Comparison of ENCODE assay signal across 7 cellular contexts in genomic region chr20:25470045-25470444, GRCh38.
DNase-seq lines count a peak whose midpoint lies in the region; ATAC-seq and TF ChIP-seq lines count a peak whose summit lies in the region.

No MANE protein-coding gene starts in this region.

- H3K9me3 ChIP-seq in mesenchymal stem cell (ENCODE audit: control insufficient read depth, low read length) (no peaks in the 10 kb centered on the region), vagina (no peaks in the 10 kb centered on the region)

- no peaks in the 10 kb centered on the region for H3K27me3 ChIP-seq in mesenchymal stem cell (ENCODE audit: control insufficient read depth in 1 of 2, insufficient read depth in 1 of 2, low read length in 2 of 2)
- H3K27me3 ChIP-seq in vagina, result no peaks in the 10 kb centered on the region

- peaks cover 16% of the 10 kb centered on the region for H3K79me1 ChIP-seq in mesenchymal stem cell (replicated peaks; ENCODE audit: low read length, poor library complexity, severe bottlenecking)

- no peaks in the 10 kb centered on the region for H3K9me3 Mint-ChIP-seq in activated naive CD8-positive, alpha-beta T cell treated with anti-CD3 and anti-CD28 coated beads, Interleukin-2, amount 10 ng/mL, durations not matched to agents 7 days and 5 days

- H3K27ac Mint-ChIP-seq in activated naive CD8-positive, alpha-beta T cell treated with anti-CD3 and anti-CD28 coated beads, Interleukin-2, amount 10 ng/mL, durations not matched to agents 7 days and 5 days, result no peak overlapping the region

- H3K27ac ChIP-seq in mesenchymal stem cell (ENCODE audit: low read length, poor library complexity, severe bottlenecking) (no peak overlapping the region), vagina (no peak overlapping the region)

- H3K36me3 Mint-ChIP-seq in activated naive CD8-positive, alpha-beta T cell treated with anti-CD3 and anti-CD28 coated beads, Interleukin-2, amount 10 ng/mL, durations not matched to agents 7 days and 5 days, result no peaks in the 10 kb centered on the region

- no peak overlapping the region for H4K8ac ChIP-seq in mesenchymal stem cell (ENCODE audit: low read length)

- no peak overlapping the region for H2BK12ac ChIP-seq in mesenchymal stem cell (ENCODE audit: low read length in 2 of 2)

- WGBS in mesenchymal stem cell, result 82% methylated on average over 13 of the region's 13 CpGs

- no peak overlapping the region for H2BK5ac ChIP-seq in mesenchymal stem cell (ENCODE audit: low read depth, low read length, poor library complexity, severe bottlenecking)

- no peak overlapping the region for H3K23ac ChIP-seq in mesenchymal stem cell (ENCODE audit: low read length in 2 of 2)

- no peak overlapping the region for H3K4me2 ChIP-seq in mesenchymal stem cell (ENCODE audit: low read length, poor library complexity, severe bottlenecking)

- no peaks in the 10 kb centered on the region for H3K27me3 Mint-ChIP-seq in activated naive CD8-positive, alpha-beta T cell treated with anti-CD3 and anti-CD28 coated beads, Interleukin-2, amount 10 ng/mL, durations not matched to agents 7 days and 5 days

- H3K4me1 Mint-ChIP-seq in activated naive CD8-positive, alpha-beta T cell treated with anti-CD3 and anti-CD28 coated beads, Interleukin-2, amount 10 ng/mL, durations not matched to agents 7 days and 5 days, result peaks cover 4% of the 10 kb centered on the region

- no peak overlapping the region for H2BK15ac ChIP-seq in mesenchymal stem cell (ENCODE audit: low read depth, poor library complexity, severe bottlenecking)

- TF ChIP-seq CTCF in GM12875 (IDR thresholded peaks at IDR 0.05; ENCODE audit: borderline replicate concordance, insufficient read depth, low read depth, low read length) (peak; percentile 77), HFF-Myc (IDR thresholded peaks at IDR 0.05; ENCODE audit: low read depth, low read length, missing control alignments) (peak; percentile 59), vagina (IDR thresholded peaks at IDR 0.05) (peak in 1 of 3 experiments; percentile 16)

- no peak overlapping the region for H3K4me3 Mint-ChIP-seq in activated naive CD8-positive, alpha-beta T cell treated with anti-CD3 and anti-CD28 coated beads, Interleukin-2, amount 10 ng/mL, durations not matched to agents 7 days and 5 days

- no peak for TF ChIP-seq POLR2A in vagina (IDR thresholded peaks at IDR 0.05)

- no peak overlapping the region for H2BK120ac ChIP-seq in mesenchymal stem cell (ENCODE audit: low read depth, low read length)

- DNase-seq in HFF-Myc (ENCODE audit: extremely low read depth, low read depth) (no peak), NCI-H69 (lab: John Stamatoyannopoulos, UW) (peak; percentile 48), mesenchymal stem cell (peak; percentile 9), mucosa of gallbladder (ENCODE audit: low spot score) (no peak), vagina (ENCODE audit: extremely low spot score in 2 of 2) (no peak)
- DNase-seq in activated naive CD8-positive, alpha-beta T cell treated with anti-CD3 and anti-CD28 coated beads, Interleukin-2, amount 10 ng/mL, durations not matched to agents 7 days and 5 days, result peak; percentile 57

- peak overlapping the region; percentile 41 for H4K91ac ChIP-seq in mesenchymal stem cell (ENCODE audit: low read length)

- H3K18ac ChIP-seq in mesenchymal stem cell (ENCODE audit: low read depth in 1 of 2, low read length in 2 of 2), result no peak overlapping the region

- H3K4ac ChIP-seq in mesenchymal stem cell (ENCODE audit: low read depth in 1 of 2, low read length in 2 of 2), result no peak overlapping the region

- H3K36me3 ChIP-seq in mesenchymal stem cell (ENCODE audit: control insufficient read depth in 1 of 2, insufficient read depth in 2 of 2, low read depth in 1 of 2, low read length in 2 of 2) (peaks cover 41 to 53% of the 10 kb centered on the region in 2 experiments), vagina (peaks cover 0 to 21% of the 10 kb centered on the region in 2 donors)

- H2AK5ac ChIP-seq in mesenchymal stem cell (ENCODE audit: low read length, severe bottlenecking), result no peak overlapping the region

- no peak overlapping the region for H2AFZ ChIP-seq in mesenchymal stem cell (ENCODE audit: low read depth, low read length)

- peak; percentile 80 for ATAC-seq in activated naive CD8-positive, alpha-beta T cell treated with anti-CD3 and anti-CD28 coated beads, Interleukin-2, amount 10 ng/mL, durations not matched to agents 7 days and 5 days (ENCODE audit: low read depth)

- intact Hi-C loops in vagina (cut with DNase I), result no loop called here

- POLR2A ChIA-PET in activated naive CD8-positive, alpha-beta T cell treated with anti-CD3 and anti-CD28 coated beads, Interleukin-2, amount 10 ng/mL, durations not matched to agents 7 days and 5 days (lab: Charles Lee), result no interaction called here

- H3K4me1 ChIP-seq in mesenchymal stem cell (ENCODE audit: control insufficient read depth, insufficient read depth, low read depth, low read length) (peaks cover 3% of the 10 kb centered on the region), vagina (no peaks in the 10 kb centered on the region)

- no peak overlapping the region for H3K9ac ChIP-seq in mesenchymal stem cell (ENCODE audit: low read length)

- no peak overlapping the region for H3K14ac ChIP-seq in mesenchymal stem cell (ENCODE audit: low read length in 2 of 2)

- H3K4me3 ChIP-seq in GM12875 (ENCODE audit: low read depth, low read length) (no peak overlapping the region), HFF-Myc (replicated peaks; ENCODE audit: low read depth, low read length) (no peak overlapping the region), mesenchymal stem cell (ENCODE audit: insufficient read depth in 1 of 2, low read depth in 1 of 2, low read length in 2 of 2) (no peak overlapping the region), vagina (no peak overlapping the region)

Comparison
In these comparisons a context has a peak if more than half of its experiments do, and no peak if none do; other contexts are left out.
1. DNase-seq: peak in NCI-H69 (single experiment), activated naive CD8-positive, alpha-beta T cell treated with anti-CD3 and anti-CD28 coated beads, Interleukin-2, amount 10 ng/mL, durations not matched to agents 7 days and 5 days (single experiment) and mesenchymal stem cell (single experiment); none in HFF-Myc (single experiment), mucosa of gallbladder (single experiment) and vagina (0 of 2).